Comparison of ENCODE assay signal across 25 cellular contexts in the genomic region with DNA sequence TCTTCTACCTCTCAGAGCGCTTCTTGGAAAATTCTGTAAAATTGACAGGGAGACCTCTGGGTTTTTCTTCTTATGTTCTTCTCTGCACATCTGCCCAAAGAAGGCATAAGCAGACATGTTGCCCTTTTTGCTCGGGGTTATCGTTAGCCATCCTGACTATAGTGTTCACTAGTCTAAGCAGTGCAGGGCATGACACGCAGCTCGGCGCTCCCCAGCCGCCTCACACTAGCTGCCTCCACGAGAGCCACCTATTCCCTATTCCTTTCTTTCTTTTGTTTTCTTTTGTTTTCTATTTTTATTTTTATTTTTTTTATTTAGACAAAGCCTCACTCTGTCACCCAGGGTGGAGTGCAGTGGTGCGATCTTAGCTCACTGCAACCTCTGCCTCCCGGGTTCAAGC.
"Had no signal": no experiment of that assay in that cellular context is flagged by ENCODE, and none has a peak within 500 bp of the region (broad histone marks: within the 10 kb centered on the region; RNA-seq: fewer than 3 reads in every experiment).

No MANE protein-coding gene starts in this region.

- H3K9me3 ChIP-seq: colonic mucosa, esophagus squamous epithelium, gastrocnemius medialis had no signal

- H3K36me3 ChIP-seq: colonic mucosa, esophagus muscularis mucosa, esophagus squamous epithelium, gastrocnemius medialis, gastroesophageal sphincter, heart left ventricle, heart right ventricle had no signal

- H3K27ac ChIP-seq: colonic mucosa, coronary artery, dorsolateral prefrontal cortex, epithelial cell of prostate, esophagus muscularis mucosa, esophagus squamous epithelium, foreskin keratinocyte, gastrocnemius medialis, gastroesophageal sphincter, heart left ventricle, heart right ventricle had no signal

- H3K27ac Mint-ChIP-seq: dendritic cell treated with granulocyte-macrophage colony-stimulating factor and Interleukin-4, amounts not matched to agents 40 ng/mL and 50 ng/mL, for 4 days; effector memory CD8-positive, alpha-beta T cell; endodermal cell had no signal

- ATAC-seq: effector memory CD8-positive, alpha-beta T cell; esophagus mucosa; foreskin keratinocyte; gastrocnemius medialis; gastroesophageal sphincter; heart left ventricle; heart right ventricle had no signal

- H3K4me1 ChIP-seq: colonic mucosa, esophagus muscularis mucosa, esophagus squamous epithelium, foreskin keratinocyte, gastrocnemius medialis, gastroesophageal sphincter, heart left ventricle, heart right ventricle had no signal

- H3K4me3 ChIP-seq: colonic mucosa, coronary artery, dorsolateral prefrontal cortex, esophagus muscularis mucosa, esophagus squamous epithelium, gastrocnemius medialis, gastroesophageal sphincter, heart left ventricle, heart right ventricle had no signal

- H3K4me3 Mint-ChIP-seq: dendritic cell treated with granulocyte-macrophage colony-stimulating factor and Interleukin-4, amounts not matched to agents 40 ng/mL and 50 ng/mL, for 4 days; effector memory CD8-positive, alpha-beta T cell; endodermal cell had no signal

- H3K9me3 Mint-ChIP-seq: dendritic cell treated with granulocyte-macrophage colony-stimulating factor and Interleukin-4, amounts not matched to agents 40 ng/mL and 50 ng/mL, for 4 days; effector memory CD8-positive, alpha-beta T cell had no signal

- H3K27me3 ChIP-seq: colonic mucosa, esophagus muscularis mucosa, esophagus squamous epithelium, foreskin keratinocyte, gastrocnemius medialis, gastroesophageal sphincter, heart left ventricle, heart right ventricle had no signal

- H3K27me3 Mint-ChIP-seq: dendritic cell treated with granulocyte-macrophage colony-stimulating factor and Interleukin-4, amounts not matched to agents 40 ng/mL and 50 ng/mL, for 4 days; effector memory CD8-positive, alpha-beta T cell had no signal

- DNase-seq: colonic mucosa; cortex of kidney; dermis blood vessel endothelial cell; dorsolateral prefrontal cortex; effector CD4-positive, alpha-beta T cell; effector CD8-positive, alpha-beta T cell; effector memory CD4-positive, alpha-beta T cell; effector memory CD8-positive, alpha-beta T cell; endodermal cell; erythroblast; esophagus squamous epithelium; foreskin fibroblast; foreskin keratinocyte; foreskin melanocyte; gastrocnemius medialis; glutamatergic neuron; head of caudate nucleus; heart left ventricle; heart right ventricle had no signal
